ENCODE assay signal across 1 cellular context in genomic region chr17:78360371-78361226, GRCh38.
TF ChIP-seq lines count a peak whose summit lies in the region.

No MANE protein-coding gene starts in this region.

TF ChIP-seq in HepG2, 621 proteins besides CTCF, POLR2A, EP300 and RAD21 (continued from another document and continues in another):
- TF ChIP-seq ZBED4 (CRISPR knock-in tag; IDR thresholded peaks at IDR 0.05; ENCODE audit: borderline replicate concordance) (peak; percentile 94), SRSF4 (IDR thresholded peaks at IDR 0.05; ENCODE audit: low read depth, low read length, poor library complexity, severe bottlenecking) (no peak), MXD4 (CRISPR knock-in tag; IDR thresholded peaks at IDR 0.05) (0 out of 2 replicates have a peak, but pooled peaks have one; percentile 13), HOXA9 (CRISPR knock-in tag; IDR thresholded peaks at IDR 0.05; ENCODE audit: borderline replicate concordance) (0 out of 2 replicates have a peak, but pooled peaks have one; percentile 14), ZKSCAN5 (CRISPR knock-in tag; IDR thresholded peaks at IDR 0.05) (no peak), MAFF (IDR thresholded peaks at IDR 0.05; ENCODE audit: low read depth, low read length) (no peak), PPARG (CRISPR knock-in tag; conservative IDR thresholded peaks at IDR 0.05) (0 out of 2 replicates have a peak, but pooled peaks have one; percentile 19), ZFP36 (IDR thresholded peaks at IDR 0.05; ENCODE audit: borderline replicate concordance, low read depth, low read length, partially characterized antibody) (no peak), TCF12 (IDR thresholded peaks at IDR 0.05) (no peak), TCF12 (CRISPR knock-in tag; IDR thresholded peaks at IDR 0.05) (no peak), ZFP41 (CRISPR knock-in tag; IDR thresholded peaks at IDR 0.05; ENCODE audit: borderline replicate concordance) (no peak), ZNF605 (CRISPR knock-in tag; IDR thresholded peaks at IDR 0.05) (peak; percentile 61), ZNF34 (CRISPR knock-in tag; IDR thresholded peaks at IDR 0.05; ENCODE audit: borderline replicate concordance) (no peak), NR0B2 (CRISPR knock-in tag; IDR thresholded peaks at IDR 0.05) (peak; percentile 53; the same call in 1 of the 2 replicates), KAT2B (IDR thresholded peaks at IDR 0.05; ENCODE audit: borderline replicate concordance, low read depth, low read length) (no peak), RFXAP (CRISPR knock-in tag; IDR thresholded peaks at IDR 0.05; ENCODE audit: borderline replicate concordance) (0 out of 2 replicates have a peak, but pooled peaks have one; percentile 47), ZSCAN31 (CRISPR knock-in tag; IDR thresholded peaks at IDR 0.05; ENCODE audit: low read depth) (0 out of 2 replicates have a peak, but pooled peaks have one; percentile 43), SIN3B (IDR thresholded peaks at IDR 0.05; ENCODE audit: low read length) (no peak), SALL1 (CRISPR knock-in tag; IDR thresholded peaks at IDR 0.05) (peak; percentile 82), ZBTB20 (CRISPR knock-in tag; IDR thresholded peaks at IDR 0.05; ENCODE audit: borderline replicate concordance, low read depth) (no peak; the same call in 1 of the 2 replicates), ZNF879 (CRISPR knock-in tag; IDR thresholded peaks at IDR 0.05) (no peak), ZNF326 (CRISPR knock-in tag; IDR thresholded peaks at IDR 0.05; ENCODE audit: borderline replicate concordance) (no peak), ZFP62 (CRISPR knock-in tag; IDR thresholded peaks at IDR 0.05) (no peak), KLF6 (CRISPR knock-in tag; IDR thresholded peaks at IDR 0.05) (peak; percentile 52; the same call in 1 of the 2 replicates), ZNF558 (CRISPR knock-in tag; IDR thresholded peaks at IDR 0.05; ENCODE audit: borderline replicate concordance) (no peak), JUND (CRISPR knock-in tag; IDR thresholded peaks at IDR 0.05) (no peak), ISX (CRISPR knock-in tag; conservative IDR thresholded peaks at IDR 0.05) (no peak), ZNF740 (CRISPR knock-in tag; IDR thresholded peaks at IDR 0.05) (peak; percentile 88; the same call in 1 of the 2 replicates), FOXC1 (CRISPR knock-in tag; IDR thresholded peaks at IDR 0.05; ENCODE audit: borderline replicate concordance) (peak; percentile 73; the same call in 1 of the 2 replicates), ZNF160 (CRISPR knock-in tag; IDR thresholded peaks at IDR 0.05) (peak; percentile 72; the same call in 1 of the 2 replicates), ZHX2 (IDR thresholded peaks at IDR 0.05; ENCODE audit: low read depth) (no peak), ZHX2 (CRISPR knock-in tag; IDR thresholded peaks at IDR 0.05; ENCODE audit: borderline replicate concordance) (no peak), STAT5B (CRISPR knock-in tag; IDR thresholded peaks at IDR 0.05) (no peak)
- TF ChIP-seq, protein P1, sequence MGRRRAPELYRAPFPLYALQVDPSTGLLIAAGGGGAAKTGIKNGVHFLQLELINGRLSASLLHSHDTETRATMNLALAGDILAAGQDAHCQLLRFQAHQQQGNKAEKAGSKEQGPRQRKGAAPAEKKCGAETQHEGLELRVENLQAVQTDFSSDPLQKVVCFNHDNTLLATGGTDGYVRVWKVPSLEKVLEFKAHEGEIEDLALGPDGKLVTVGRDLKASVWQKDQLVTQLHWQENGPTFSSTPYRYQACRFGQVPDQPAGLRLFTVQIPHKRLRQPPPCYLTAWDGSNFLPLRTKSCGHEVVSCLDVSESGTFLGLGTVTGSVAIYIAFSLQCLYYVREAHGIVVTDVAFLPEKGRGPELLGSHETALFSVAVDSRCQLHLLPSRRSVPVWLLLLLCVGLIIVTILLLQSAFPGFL (CRISPR knock-in tag; IDR thresholded peaks at IDR 0.05), result no peak
- TF ChIP-seq, protein P2, sequence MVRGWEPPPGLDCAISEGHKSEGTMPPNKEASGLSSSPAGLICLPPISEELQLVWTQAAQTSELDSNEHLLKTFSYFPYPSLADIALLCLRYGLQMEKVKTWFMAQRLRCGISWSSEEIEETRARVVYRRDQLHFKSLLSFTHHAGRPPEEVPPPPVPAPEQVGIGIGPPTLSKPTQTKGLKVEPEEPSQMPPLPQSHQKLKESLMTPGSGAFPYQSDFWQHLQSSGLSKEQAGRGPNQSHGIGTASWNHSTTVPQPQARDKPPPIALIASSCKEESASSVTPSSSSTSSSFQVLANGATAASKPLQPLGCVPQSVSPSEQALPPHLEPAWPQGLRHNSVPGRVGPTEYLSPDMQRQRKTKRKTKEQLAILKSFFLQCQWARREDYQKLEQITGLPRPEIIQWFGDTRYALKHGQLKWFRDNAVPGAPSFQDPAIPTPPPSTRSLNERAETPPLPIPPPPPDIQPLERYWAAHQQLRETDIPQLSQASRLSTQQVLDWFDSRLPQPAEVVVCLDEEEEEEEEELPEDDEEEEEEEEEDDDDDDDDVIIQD (CRISPR knock-in tag; IDR thresholded peaks at IDR 0.05; ENCODE audit: low read depth), result no peak; the same call in 1 of the 2 replicates
- TF ChIP-seq, protein P3, sequence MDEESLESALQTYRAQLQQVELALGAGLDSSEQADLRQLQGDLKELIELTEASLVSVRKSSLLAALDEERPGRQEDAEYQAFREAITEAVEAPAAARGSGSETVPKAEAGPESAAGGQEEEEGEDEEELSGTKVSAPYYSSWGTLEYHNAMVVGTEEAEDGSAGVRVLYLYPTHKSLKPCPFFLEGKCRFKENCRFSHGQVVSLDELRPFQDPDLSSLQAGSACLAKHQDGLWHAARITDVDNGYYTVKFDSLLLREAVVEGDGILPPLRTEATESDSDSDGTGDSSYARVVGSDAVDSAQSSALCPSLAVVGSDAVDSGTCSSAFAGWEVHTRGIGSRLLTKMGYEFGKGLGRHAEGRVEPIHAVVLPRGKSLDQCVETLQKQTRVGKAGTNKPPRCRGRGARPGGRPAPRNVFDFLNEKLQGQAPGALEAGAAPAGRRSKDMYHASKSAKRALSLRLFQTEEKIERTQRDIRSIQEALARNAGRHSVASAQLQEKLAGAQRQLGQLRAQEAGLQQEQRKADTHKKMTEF (CRISPR knock-in tag; IDR thresholded peaks at IDR 0.05), result peak; percentile 47; the same call in 1 of the 2 replicates
- TF ChIP-seq, protein P4, sequence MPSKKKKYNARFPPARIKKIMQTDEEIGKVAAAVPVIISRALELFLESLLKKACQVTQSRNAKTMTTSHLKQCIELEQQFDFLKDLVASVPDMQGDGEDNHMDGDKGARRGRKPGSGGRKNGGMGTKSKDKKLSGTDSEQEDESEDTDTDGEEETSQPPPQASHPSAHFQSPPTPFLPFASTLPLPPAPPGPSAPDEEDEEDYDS (CRISPR knock-in tag; IDR thresholded peaks at IDR 0.05), result peak; percentile 37; the same call in 1 of the 2 replicates
- TF ChIP-seq, protein P5, sequence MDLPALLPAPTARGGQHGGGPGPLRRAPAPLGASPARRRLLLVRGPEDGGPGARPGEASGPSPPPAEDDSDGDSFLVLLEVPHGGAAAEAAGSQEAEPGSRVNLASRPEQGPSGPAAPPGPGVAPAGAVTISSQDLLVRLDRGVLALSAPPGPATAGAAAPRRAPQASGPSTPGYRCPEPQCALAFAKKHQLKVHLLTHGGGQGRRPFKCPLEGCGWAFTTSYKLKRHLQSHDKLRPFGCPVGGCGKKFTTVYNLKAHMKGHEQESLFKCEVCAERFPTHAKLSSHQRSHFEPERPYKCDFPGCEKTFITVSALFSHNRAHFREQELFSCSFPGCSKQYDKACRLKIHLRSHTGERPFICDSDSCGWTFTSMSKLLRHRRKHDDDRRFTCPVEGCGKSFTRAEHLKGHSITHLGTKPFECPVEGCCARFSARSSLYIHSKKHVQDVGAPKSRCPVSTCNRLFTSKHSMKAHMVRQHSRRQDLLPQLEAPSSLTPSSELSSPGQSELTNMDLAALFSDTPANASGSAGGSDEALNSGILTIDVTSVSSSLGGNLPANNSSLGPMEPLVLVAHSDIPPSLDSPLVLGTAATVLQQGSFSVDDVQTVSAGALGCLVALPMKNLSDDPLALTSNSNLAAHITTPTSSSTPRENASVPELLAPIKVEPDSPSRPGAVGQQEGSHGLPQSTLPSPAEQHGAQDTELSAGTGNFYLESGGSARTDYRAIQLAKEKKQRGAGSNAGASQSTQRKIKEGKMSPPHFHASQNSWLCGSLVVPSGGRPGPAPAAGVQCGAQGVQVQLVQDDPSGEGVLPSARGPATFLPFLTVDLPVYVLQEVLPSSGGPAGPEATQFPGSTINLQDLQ (CRISPR knock-in tag; IDR thresholded peaks at IDR 0.05), result no peak
- TF ChIP-seq, protein P6, sequence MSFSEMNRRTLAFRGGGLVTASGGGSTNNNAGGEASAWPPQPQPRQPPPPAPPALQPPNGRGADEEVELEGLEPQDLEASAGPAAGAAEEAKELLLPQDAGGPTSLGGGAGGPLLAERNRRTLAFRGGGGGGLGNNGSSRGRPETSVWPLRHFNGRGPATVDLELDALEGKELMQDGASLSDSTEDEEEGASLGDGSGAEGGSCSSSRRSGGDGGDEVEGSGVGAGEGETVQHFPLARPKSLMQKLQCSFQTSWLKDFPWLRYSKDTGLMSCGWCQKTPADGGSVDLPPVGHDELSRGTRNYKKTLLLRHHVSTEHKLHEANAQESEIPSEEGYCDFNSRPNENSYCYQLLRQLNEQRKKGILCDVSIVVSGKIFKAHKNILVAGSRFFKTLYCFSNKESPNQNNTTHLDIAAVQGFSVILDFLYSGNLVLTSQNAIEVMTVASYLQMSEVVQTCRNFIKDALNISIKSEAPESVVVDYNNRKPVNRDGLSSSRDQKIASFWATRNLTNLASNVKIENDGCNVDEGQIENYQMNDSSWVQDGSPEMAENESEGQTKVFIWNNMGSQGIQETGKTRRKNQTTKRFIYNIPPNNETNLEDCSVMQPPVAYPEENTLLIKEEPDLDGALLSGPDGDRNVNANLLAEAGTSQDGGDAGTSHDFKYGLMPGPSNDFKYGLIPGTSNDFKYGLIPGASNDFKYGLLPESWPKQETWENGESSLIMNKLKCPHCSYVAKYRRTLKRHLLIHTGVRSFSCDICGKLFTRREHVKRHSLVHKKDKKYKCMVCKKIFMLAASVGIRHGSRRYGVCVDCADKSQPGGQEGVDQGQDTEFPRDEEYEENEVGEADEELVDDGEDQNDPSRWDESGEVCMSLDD (CRISPR knock-in tag; IDR thresholded peaks at IDR 0.05; ENCODE audit: borderline replicate concordance), result peak; percentile 52; the same call in 1 of the 2 replicates
